7 cellular contexts compared by ENCODE assay signal in genomic region chr1:178189814-178190213, GRCh38.
DNase-seq lines count a peak whose midpoint lies in the region; ATAC-seq, FAIRE-seq and TF ChIP-seq lines count a peak whose summit lies in the region.

No MANE protein-coding gene starts in this region.

- H3K27me3 ChIP-seq in foreskin keratinocyte (no peaks in the 10 kb centered on the region), small intestine (ENCODE audit: control insufficient read depth in 2 of 2, insufficient read depth in 2 of 2, low read length in 2 of 2) (no peaks in the 10 kb centered on the region)
- H3K27me3 ChIP-seq in effector memory CD4-positive, alpha-beta T cell (replicated peaks; ENCODE audit: control insufficient read depth, insufficient read depth, low read length, poor library complexity, severe bottlenecking), result no peaks in the 10 kb centered on the region

- no peaks in the 10 kb centered on the region for H3K79me2 ChIP-seq in OCI-LY7 (ENCODE audit: insufficient read depth, low read depth, low read length)

- FAIRE-seq in GM12891 (lab: Jason Lieb, UNC) (peak; percentile 75), small intestine (lab: Jason Lieb, UNC) (no peak)

- no peak for TF ChIP-seq POLR2A in GM12891 (IDR thresholded peaks at IDR 0.05; ENCODE audit: low read depth, low read length)

- H3K27ac ChIP-seq in OCI-LY7 (ENCODE audit: low read depth, low read length, poor library complexity, severe bottlenecking) (no peak overlapping the region), foreskin keratinocyte (no peak overlapping the region), small intestine (ENCODE audit: low read depth in 1 of 2, low read length in 1 of 2) (no peak overlapping the region)
- no peak overlapping the region for H3K27ac ChIP-seq in effector memory CD4-positive, alpha-beta T cell (ENCODE audit: insufficient read depth, low read length, poor library complexity, severe bottlenecking)

- H3K9me3 ChIP-seq in OCI-LY7 (ENCODE audit: low read length) (no peaks in the 10 kb centered on the region), small intestine (ENCODE audit: control insufficient read depth, low read depth) (no peaks in the 10 kb centered on the region)
- no peaks in the 10 kb centered on the region for H3K9me3 ChIP-seq in effector memory CD4-positive, alpha-beta T cell (ENCODE audit: control insufficient read depth, low read length)

- no peaks in the 10 kb centered on the region for H4K20me1 ChIP-seq in OCI-LY7 (ENCODE audit: insufficient read depth, low read length)

- intact Hi-C loops in OCI-LY7 (cut with micrococcal nuclease; ENCODE audit: unreplicated experiment), result loop anchor here (5.0 to 10.0 kb wide), 2 partner anchors 135 to 158 kb away; no protein-coding TSS in a partner anchor

- H3K9me2 ChIP-seq in OCI-LY7 (ENCODE audit: insufficient read depth, low read length), result no peaks in the 10 kb centered on the region

- H3K4me2 ChIP-seq in OCI-LY7 (ENCODE audit: low read length), result no peak overlapping the region

- no peak overlapping the region for H2AFZ ChIP-seq in OCI-LY7 (ENCODE audit: low read length)

- DNase-seq in GM12891 (ENCODE audit: insufficient read length, low spot score) (no peak), OCI-LY7 (ENCODE audit: low spot score) (peak; percentile 23), foreskin keratinocyte (no peak), small intestine (peak; percentile 16), NCI-H2196 (lab: John Stamatoyannopoulos, UW; ENCODE audit: unreplicated experiment) (no peak)
- no peak for DNase-seq in effector memory CD4-positive, alpha-beta T cell

- CTCF ChIA-PET in OCI-LY7 (lab: Charles Lee; ENCODE audit: unreplicated experiment), result no interaction called here

- POLR2A ChIA-PET in OCI-LY7 (lab: Charles Lee), result no interaction called here

- no TSS peak for BruUV-seq in OCI-LY7 (replicated peaks; lab: Mats Ljungman, UMichigan)

- no peaks in the 10 kb centered on the region for H3K4me1 ChIP-seq in OCI-LY7 (ENCODE audit: insufficient read depth, low read length, poor library complexity, severe bottlenecking)
- peaks cover 21% of the 10 kb centered on the region for H3K4me1 ChIP-seq in foreskin keratinocyte
- H3K4me1 ChIP-seq in small intestine (ENCODE audit: control insufficient read depth in 2 of 2, insufficient read depth in 1 of 2, low read depth in 1 of 2, low read length in 1 of 2), result peaks cover 0 to 4% of the 10 kb centered on the region in 2 donors
- no peaks in the 10 kb centered on the region for H3K4me1 ChIP-seq in effector memory CD4-positive, alpha-beta T cell (ENCODE audit: control insufficient read depth, insufficient read depth, low read length, poor library complexity, severe bottlenecking)

- H3K36me3 ChIP-seq in OCI-LY7 (ENCODE audit: insufficient read depth, low read length) (no peaks in the 10 kb centered on the region), small intestine (ENCODE audit: control insufficient read depth in 2 of 2, insufficient read depth in 2 of 2, low read length in 2 of 2) (no peaks in the 10 kb centered on the region)
- no peaks in the 10 kb centered on the region for H3K36me3 ChIP-seq in effector memory CD4-positive, alpha-beta T cell (ENCODE audit: control insufficient read depth, insufficient read depth, low read length)

- ATAC-seq in HG03103 (IDR thresholded peaks at IDR 0.05; ENCODE audit: low read depth, unreplicated experiment) (peak; percentile 70), foreskin keratinocyte (peak; percentile 56)

- no peak overlapping the region for H3K4me3 ChIP-seq in OCI-LY7 (ENCODE audit: low read depth, low read length, poor library complexity, severe bottlenecking)
- no peak overlapping the region for H3K4me3 ChIP-seq in small intestine (ENCODE audit: low read depth in 1 of 2, low read length in 2 of 2)
- H3K4me3 ChIP-seq in effector memory CD4-positive, alpha-beta T cell (ENCODE audit: insufficient read depth, low read depth, low read length, poor library complexity, severe bottlenecking), result no peak overlapping the region

- 71 to 83% (median 80%) methylated on average over 3 of the region's 3 CpGs for WGBS in small intestine, 3 donors

- TF ChIP-seq CTCF in OCI-LY7 (conservative IDR thresholded peaks at IDR 0.05; ENCODE audit: low read length) (peak; percentile 75), foreskin keratinocyte (conservative IDR thresholded peaks at IDR 0.05) (peak; percentile 66)

TF ChIP-seq in GM12891, 5 proteins besides CTCF, POLR2A, EP300 and RAD21:
- TF ChIP-seq POU2F2 (IDR thresholded peaks at IDR 0.05; ENCODE audit: low read depth, low read length), result no peak
- no peak for TF ChIP-seq TAF1 (IDR thresholded peaks at IDR 0.05; ENCODE audit: low read depth, low read length)
- no peak for TF ChIP-seq PAX5 (IDR thresholded peaks at IDR 0.05; ENCODE audit: insufficient read depth, low read length, severe bottlenecking)
- no peak for TF ChIP-seq SPI1 (IDR thresholded peaks at IDR 0.05; ENCODE audit: low read depth, low read length)
- TF ChIP-seq POLR2AphosphoS5 (IDR thresholded peaks at IDR 0.05; ENCODE audit: low read depth, low read length), result no peak
TF ChIP-seq in GM12891: peak in this region for 0.

Comparison
In these comparisons a context has a peak if more than half of its experiments do, and no peak if none do; other contexts are left out.
1. DNase-seq: peak in OCI-LY7 (single experiment) and small intestine (single experiment); none in GM12891 (single experiment), foreskin keratinocyte (0 of 2), effector memory CD4-positive, alpha-beta T cell (0 of 3) and NCI-H2196 (single experiment).